Comparison of ENCODE assay signal across 8 cellular contexts in the genomic region with DNA sequence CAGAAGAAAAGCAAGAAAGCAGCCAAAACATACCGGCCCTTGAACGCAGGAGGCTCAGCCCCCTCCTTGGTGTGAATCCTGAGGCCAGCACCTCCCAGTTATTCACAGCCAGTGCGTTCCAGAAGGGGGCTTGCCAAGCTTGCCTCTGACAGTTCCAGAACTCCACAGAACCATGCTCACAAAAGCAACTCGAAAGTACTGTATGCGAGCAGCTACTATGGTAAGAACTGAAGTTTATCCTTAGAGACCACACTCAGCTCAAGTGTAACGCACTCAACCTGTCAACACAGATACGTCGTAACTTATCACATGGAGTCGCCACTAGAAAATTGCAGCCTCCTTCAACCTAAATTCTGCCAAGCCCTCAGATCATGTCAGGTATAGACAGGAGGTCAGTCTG. TPM values are rescaled to one million over a fixed set of nuclear protein-coding genes. Genes with fewer than 3 reads are reported as not detected.
A peak's percentile ranks its signal among the peaks of the same experiment; 100 is the strongest.
DNase-seq lines count a peak whose midpoint lies in the region; ATAC-seq and TF ChIP-seq lines count a peak whose summit lies in the region.

No MANE protein-coding gene starts in this region.

- H3K36me3 ChIP-seq in HAP-1 (replicated peaks) (peaks cover 2% of the 10 kb centered on the region), heart left ventricle (peaks cover 0 to 4% (median 2%) of the 10 kb centered on the region in 9 donors)

- in situ Hi-C loops in HAP-1 (cut with MboI; ENCODE audit: low sequenced_read_pairs): loop anchor here (5.0 kb wide), 1 partner anchor 152 kb away; no protein-coding TSS in a partner anchor

- no peaks in the 10 kb centered on the region for H3K27me3 ChIP-seq in HAP-1 (ENCODE audit: low read depth)
- no peaks in the 10 kb centered on the region for H3K27me3 ChIP-seq in heart left ventricle

- no peaks in the 10 kb centered on the region for H3K9me3 Mint-ChIP-seq in activated naive CD4-positive, alpha-beta T cell treated with anti-CD3 and anti-CD28 coated beads, Interleukin-2, amount 50 U/mL, for 72 hours

- TF ChIP-seq POLR2A in heart left ventricle (IDR thresholded peaks at IDR 0.05): no peak

- TF ChIP-seq CTCF in WI38 (IDR thresholded peaks at IDR 0.05; ENCODE audit: low read depth, low read length): no peak
- no peak for TF ChIP-seq CTCF in heart left ventricle (IDR thresholded peaks at IDR 0.05)

- ATAC-seq in heart left ventricle (no peak), HG03280 (IDR thresholded peaks at IDR 0.05; ENCODE audit: unreplicated experiment) (no peak)
- ATAC-seq in activated naive CD4-positive, alpha-beta T cell treated with anti-CD3 and anti-CD28 coated beads, Interleukin-2, amount 50 U/mL, for 72 hours: no peak

- H3K4me3 ChIP-seq in HAP-1 (peak overlapping the region; percentile 88), WI38 (ENCODE audit: low read depth, low read length) (peak overlapping the region; percentile 85), heart left ventricle (peak overlapping the region; percentile 44 to 100 (median 89)), skin epidermis (peak overlapping the region in 6 of 7 experiments; percentile 77 to 96 (median 90))

- H3K4me1 ChIP-seq in HAP-1 (peaks cover 6% of the 10 kb centered on the region; the same call in 1 of the 2 replicates), heart left ventricle (peaks cover 2 to 60% (median 35%) of the 10 kb centered on the region in 12 donors)

- DNase-seq in HAP-1 (ENCODE audit: low spot score in 2 of 2) (no peak), heart left ventricle (no peak), NCI-H2171 treated with DMSO at 0.1 percent for 48 hours (lab: John Stamatoyannopoulos, UW) (no peak), cortex of kidney (lab: John Stamatoyannopoulos, UW) (no peak)
- no peak for DNase-seq in activated naive CD4-positive, alpha-beta T cell treated with anti-CD3 and anti-CD28 coated beads, Interleukin-2, amount 50 U/mL, for 72 hours (ENCODE audit: low spot score in 2 of 2)

- H3K27ac Mint-ChIP-seq in activated naive CD4-positive, alpha-beta T cell treated with anti-CD3 and anti-CD28 coated beads, Interleukin-2, amount 50 U/mL, for 72 hours: peak overlapping the region in 1 of 2 donors; percentile 79

- H3K27ac ChIP-seq in heart left ventricle (peak overlapping the region; percentile 82 to 99 (median 94)), skin epidermis (peak overlapping the region in 12 of 21 experiments; percentile 79 to 93 (median 90))

- WGBS in heart left ventricle, 4 donors: 32 to 48% (median 39%) methylated on average over 9 of the region's 9 CpGs

- H3K36me3 Mint-ChIP-seq in activated naive CD4-positive, alpha-beta T cell treated with anti-CD3 and anti-CD28 coated beads, Interleukin-2, amount 50 U/mL, for 72 hours: peaks cover 1 to 6% of the 10 kb centered on the region in 2 donors

- H3K9me3 ChIP-seq in HAP-1 (no peaks in the 10 kb centered on the region), heart left ventricle (no peaks in the 10 kb centered on the region)

- intact Hi-C loops in heart left ventricle (cut with DNase I): loop anchor here in 8 of 10 donors (1.0 to 10.0 kb wide), 14 partner anchors 53 to 355 kb away; partner anchors contain the start of genes CAMSAP1 (in 4 of the 8), KCNT1 (in 3 of the 8) and QSOX2 (in 1 of the 8)

RNA-seq across cellular contexts. Expression of gene UBAC1, which starts 1.4 kb away (rescaled TPM):
- total RNA-seq in heart left ventricle: 100 to 1,000 TPM in 4 of 9 donors, 10 to 100 TPM in 5; 71.1 to 115 (median 87.6) TPM
- polyA plus RNA-seq in heart left ventricle: 100 to 1,000 TPM; 100 to 140 TPM
- 10 to 100 TPM; 39.8 to 46.7 TPM for total RNA-seq in activated naive CD4-positive, alpha-beta T cell treated with anti-CD3 and anti-CD28 coated beads, Interleukin-2, amount 50 U/mL, for 72 hours

RNA-seq across cellular contexts. Expression of gene CAMSAP1, which starts 52.5 kb away (rescaled TPM):
- 10 to 100 TPM; 15.6 to 38.3 (median 22.5) TPM for total RNA-seq in heart left ventricle
- polyA plus RNA-seq in heart left ventricle: 10 to 100 TPM; 10.9 to 19.0 TPM
- 10 to 100 TPM; 38.1 to 40.6 TPM for total RNA-seq in activated naive CD4-positive, alpha-beta T cell treated with anti-CD3 and anti-CD28 coated beads, Interleukin-2, amount 50 U/mL, for 72 hours
